8 cellular contexts compared by ENCODE assay signal in the genomic region with DNA sequence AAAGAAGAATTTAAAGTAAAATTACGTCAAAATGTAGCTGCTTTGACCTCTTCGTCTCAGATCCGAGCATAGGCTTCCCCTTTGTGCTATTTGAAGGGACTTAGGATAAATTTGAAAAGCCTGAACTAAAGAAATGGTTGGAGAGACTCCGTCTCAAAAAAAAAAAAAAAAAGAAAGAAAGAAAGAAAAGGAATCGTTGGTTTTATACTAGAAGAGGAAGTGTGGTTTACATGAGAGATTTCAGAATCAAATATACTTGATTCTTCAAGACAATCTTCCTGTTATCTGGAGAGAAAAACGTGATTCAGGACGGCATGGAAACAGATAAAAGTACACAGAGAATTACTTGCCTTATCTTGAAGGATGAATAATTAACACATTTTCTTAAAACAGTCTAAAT. TPM values are rescaled to one million over a fixed set of nuclear protein-coding genes. Genes with fewer than 3 reads are reported as not detected.
DNase-seq lines count a peak whose midpoint lies in the region; ATAC-seq, FAIRE-seq and TF ChIP-seq lines count a peak whose summit lies in the region.

No MANE protein-coding gene starts in this region.

- 0 out of 3 replicates have a peak, but pooled peaks cover 4% of the 10 kb centered on the region for H3K4me1 ChIP-seq in A549
- 0 out of 2 replicates have a peak, but pooled peaks cover 3% of the 10 kb centered on the region for H3K4me1 ChIP-seq in HUES64 (ENCODE audit: insufficient read depth, low read length)
- peaks cover 8% of the 10 kb centered on the region for H3K4me1 ChIP-seq in mucosa of descending colon (ENCODE audit: low read depth)

- TF ChIP-seq POLR2A in A549 (IDR thresholded peaks at IDR 0.05; ENCODE audit: low read length) = no peak

- no peak for ATAC-seq in A549
- no peak for ATAC-seq in mucosa of descending colon
- ATAC-seq in HG03280 (IDR thresholded peaks at IDR 0.05; ENCODE audit: unreplicated experiment) = no peak

- TF ChIP-seq CTCF in A549 (IDR thresholded peaks at IDR 0.05) (no peak), brain microvascular endothelial cell (IDR thresholded peaks at IDR 0.05; ENCODE audit: low read depth, low read length, missing control alignments) (no peak), mucosa of descending colon (IDR thresholded peaks at IDR 0.05) (no peak)

- H3K27ac ChIP-seq in A549 (peak overlapping the region; percentile 67 to 84), HUES64 (ENCODE audit: low read depth, low read length) (no peak overlapping the region), brain microvascular endothelial cell (no peak overlapping the region)

- no peak for TF ChIP-seq RAD21 in A549 (conservative IDR thresholded peaks at IDR 0.05 in 1 of 2, IDR thresholded peaks at IDR 0.05 in 1 of 2)

- WGBS in A549 (ENCODE audit: missing lambda C conversion rate) = 12% methylated on average over 7 of the region's 7 CpGs
- 17% methylated on average over 7 of the region's 7 CpGs for whole genome bisulfite sequencing in HUES64

- no peaks in the 10 kb centered on the region for H3K36me3 ChIP-seq in HUES64 (ENCODE audit: insufficient read depth, low read length)
- H3K36me3 ChIP-seq in brain microvascular endothelial cell (replicated peaks) = no peaks in the 10 kb centered on the region
- no peaks in the 10 kb centered on the region for H3K36me3 ChIP-seq in mucosa of descending colon (ENCODE audit: low read depth)

- CTCF ChIA-PET in A549 (lab: Yijun Ruan, JAX) = interaction anchor here (0.7 to 2.8 kb wide), 3 partner anchors 34 to 140 kb away, joined by 3 to 11 read pairs (median 3); partner anchors contain the start of genes PSMC4 and ZNF780A

- peak overlapping the region; percentile 77; the same call in 1 of the 2 replicates for H3K9ac ChIP-seq in HUES64 (ENCODE audit: low read depth, low read length)

- DNase-seq in A549 (ENCODE audit: low read depth in 1 of 2, low spot score in 1 of 2) (no peak), brain microvascular endothelial cell (no peak), mucosa of descending colon (no peak), MV-4-11 (lab: John Stamatoyannopoulos, UW) (no peak), NCI-H1694 treated with DMSO at 0.1 percent for 48 hours (lab: John Stamatoyannopoulos, UW) (no peak), NCI-H82 (lab: John Stamatoyannopoulos, UW) (no peak)

- peak overlapping the region; percentile 78 for H3K4me2 ChIP-seq in A549

- no peaks in the 10 kb centered on the region for H3K27me3 ChIP-seq in HUES64 (ENCODE audit: insufficient read depth, low read length)
- H3K27me3 ChIP-seq in brain microvascular endothelial cell (replicated peaks) = no peaks in the 10 kb centered on the region

- POLR2A ChIA-PET in A549 (lab: Yijun Ruan, JAX) = interaction anchor here (1.0 to 1.4 kb wide), 2 partner anchors 59 to 86 kb away, joined by 3 to 4 read pairs; partner anchors contain the start of genes PSMC4 and ZNF546

- H3K4me3 ChIP-seq in A549 (peak overlapping the region; percentile 62), HUES64 (ENCODE audit: low read length) (peak overlapping the region; percentile 83), brain microvascular endothelial cell (ENCODE audit: low read depth, low read length) (peak overlapping the region; percentile 84), mucosa of descending colon (peak overlapping the region; percentile 47)

- no peak for FAIRE-seq in A549 (lab: Jason Lieb, UNC)

- intact Hi-C loops in mucosa of descending colon (cut with DNase I, micrococcal nuclease) = no loop called here

- in situ Hi-C loops in brain microvascular endothelial cell (cut with HindIII; ENCODE audit: low pct_ligation_motif_present, low sequenced_read_pairs) = no loop called here

- H3K9me3 ChIP-seq in A549 = peaks cover 86% of the 10 kb centered on the region
- peaks cover 35% of the 10 kb centered on the region for H3K9me3 ChIP-seq in HUES64 (ENCODE audit: insufficient read depth, low read depth, low read length)
- H3K9me3 ChIP-seq in mucosa of descending colon = peaks cover 27% of the 10 kb centered on the region

- no peak for TF ChIP-seq EP300 in A549 (IDR thresholded peaks at IDR 0.05)

TF ChIP-seq in A549, 52 proteins besides CTCF, POLR2A, EP300 and RAD21:
- TF ChIP-seq FOSL2 (IDR thresholded peaks at IDR 0.05) = no peak
- TF ChIP-seq FOSL2 (CRISPR knock-in tag; IDR thresholded peaks at IDR 0.05) = no peak
- 0 out of 2 replicates have a peak, but pooled peaks have one; percentile 6 for TF ChIP-seq ZNF302 (CRISPR knock-in tag; IDR thresholded peaks at IDR 0.05)
- TF ChIP-seq NPAS2 (CRISPR knock-in tag; IDR thresholded peaks at IDR 0.05; ENCODE audit: borderline replicate concordance) = peak; percentile 36; the same call in 1 of the 2 replicates

RNA-seq across cellular contexts. Expression of gene ZNF780B, which starts 0.5 kb away (rescaled TPM):
- polyA plus RNA-seq in A549 (2011; rRNA removed) (10.0 and 15.7 TPM in 2 replicates), A549 (2017; fragmentation: RNase III; extraction: RNeasy Plus Mini Kit Qiagen cat#74134 plus additional on column Dnase treatment) (7.1 to 10.3 TPM (median 8.7 TPM) in 3 replicates)
- 2.7 and 3.7 TPM in 2 replicates for polyA plus RNA-seq in A549 (2012; cell fraction: cytosol; rRNA removed)
- 1.8 and 3.1 TPM in 2 replicates for polyA plus RNA-seq in A549 (2012; cell fraction: nucleus; rRNA removed)
- polyA minus RNA-seq in A549 (2011; rRNA and poly(A)+ RNA removed) = 21.9 and 27.0 TPM in 2 replicates
- polyA plus RNA-seq in HUES64 (2013, experiment 1 of 2) = 5.8 TPM
- 5.8 TPM for polyA plus RNA-seq in HUES64 (2013, experiment 2 of 2)
- total RNA-seq in mucosa of descending colon = 10 to 100 TPM; 16.9 to 30.9 (median 21.8) TPM

RNA-seq across cellular contexts. Expression of gene ZNF780A, which starts 34.2 kb away (rescaled TPM):
- 39.3 and 48.1 TPM in 2 replicates for polyA plus RNA-seq in A549 (2011; rRNA removed)
- polyA plus RNA-seq in A549 (2012; cell fraction: cytosol; rRNA removed) = 18.2 and 22.6 TPM in 2 replicates
- polyA plus RNA-seq in A549 (2012; cell fraction: nucleus; rRNA removed) = 5.3 and 11.4 TPM in 2 replicates
- polyA plus RNA-seq in A549 (2017; fragmentation: RNase III; extraction: RNeasy Plus Mini Kit Qiagen cat#74134 plus additional on column Dnase treatment) = 32.8 to 37.9 TPM (median 35.4 TPM) in 3 replicates
- 22.7 and 40.3 TPM in 2 replicates for polyA minus RNA-seq in A549 (2011; rRNA and poly(A)+ RNA removed)
- 6.4 TPM for polyA plus RNA-seq in HUES64 (2013, experiment 1 of 2)
- 8.1 TPM for polyA plus RNA-seq in HUES64 (2013, experiment 2 of 2)
- total RNA-seq in mucosa of descending colon = 10 to 100 TPM; 15.9 to 17.7 (median 17.3) TPM

RNA-seq across cellular contexts. Expression of gene ZNF546, which starts 59.6 kb away (rescaled TPM):
- 6.0 and 6.4 TPM in 2 replicates for polyA plus RNA-seq in A549 (2011; rRNA removed)
- polyA plus RNA-seq in A549 (2012; cell fraction: cytosol; rRNA removed) = 0.78 and 0.95 TPM in 2 replicates
- 0.93 and 0.97 TPM in 2 replicates for polyA plus RNA-seq in A549 (2012; cell fraction: nucleus; rRNA removed)
- 3.1 to 3.8 TPM (median 3.7 TPM) in 3 replicates for polyA plus RNA-seq in A549 (2017; fragmentation: RNase III; extraction: RNeasy Plus Mini Kit Qiagen cat#74134 plus additional on column Dnase treatment)
- 8.5 and 13.3 TPM in 2 replicates for polyA minus RNA-seq in A549 (2011; rRNA and poly(A)+ RNA removed)
- polyA plus RNA-seq in HUES64 (2013, experiment 1 of 2) = 1.2 TPM
- 0.70 TPM for polyA plus RNA-seq in HUES64 (2013, experiment 2 of 2)
- total RNA-seq in mucosa of descending colon = 10 to 100 TPM in 1 of 3 donors, 1 to 10 TPM in 2; 2.3 to 10.2 (median 2.9) TPM

Comparison
In these comparisons a context has a peak if more than half of its experiments do, and no peak if none do; other contexts are left out.
1. H3K27ac ChIP-seq: peak in A549 (2 of 2); none in HUES64 (single experiment) and brain microvascular endothelial cell (single experiment).
2. Peak in every context shown above with its lines, with median percentiles within 50 percentile points of each other: H3K4me3 ChIP-seq.